8 cellular contexts compared by ENCODE assay signal in the genomic region with DNA sequence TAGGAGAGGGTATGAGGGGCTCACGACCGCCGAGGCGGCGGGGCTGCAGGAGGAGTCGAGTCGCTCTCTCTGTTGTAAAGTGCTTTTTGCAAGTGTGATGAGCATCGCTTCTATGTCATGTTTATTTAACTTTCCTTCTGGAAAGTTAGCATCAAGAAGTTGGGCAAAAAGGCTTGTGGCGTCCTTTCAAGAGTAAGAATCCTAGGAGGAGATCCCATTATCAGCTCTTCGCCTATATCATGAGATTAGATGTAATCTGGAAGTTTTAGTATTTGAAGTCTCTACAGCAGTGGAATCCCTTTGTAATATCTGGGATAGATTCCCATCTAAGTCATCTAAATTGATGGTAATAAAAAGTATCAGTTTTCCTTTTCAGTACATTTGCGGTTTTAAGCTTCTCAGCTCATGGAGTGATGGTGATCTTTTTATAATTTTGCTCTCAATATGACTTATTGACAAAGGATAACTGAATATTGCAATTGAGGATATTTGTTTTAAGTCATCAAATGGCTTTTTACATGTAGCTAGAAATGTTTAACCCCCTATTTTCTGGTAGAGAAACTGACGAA. TPM values are rescaled to one million over a fixed set of nuclear protein-coding genes. Genes with fewer than 3 reads are reported as not detected.
A peak's percentile ranks its signal among the peaks of the same experiment; 100 is the strongest.
DNase-seq lines count a peak whose midpoint lies in the region; ATAC-seq, FAIRE-seq and TF ChIP-seq lines count a peak whose summit lies in the region.

No MANE protein-coding gene starts in this region.

- WGBS in esophagus, 2 donors: 10 to 11% methylated on average over 12 of the region's 12 CpGs

- peak overlapping the region; percentile 77 for H2AFZ ChIP-seq in parathyroid adenoma

- H3K27me3 ChIP-seq in Panc1 (ENCODE audit: control insufficient read depth, insufficient read depth, low read length) (no peaks in the 10 kb centered on the region), esophagus (ENCODE audit: control insufficient read depth in 1 of 2, insufficient read depth in 2 of 2, low read length in 2 of 2) (no peaks in the 10 kb centered on the region), parathyroid adenoma (ENCODE audit: control insufficient read depth, insufficient read depth, low read length) (no peaks in the 10 kb centered on the region)

- H3K9me3 ChIP-seq in Panc1 (ENCODE audit: control insufficient read depth, insufficient read depth, low read depth, low read length) (no peaks in the 10 kb centered on the region), esophagus (ENCODE audit: control insufficient read depth in 2 of 2, insufficient read depth in 1 of 2, low read depth in 1 of 2, low read length in 1 of 2) (no peaks in the 10 kb centered on the region), parathyroid adenoma (ENCODE audit: control insufficient read depth, low read length) (no peaks in the 10 kb centered on the region)

- H3K4me3 ChIP-seq in Panc1 (ENCODE audit: low read depth in 2 of 2, low read length in 2 of 2) (peak overlapping the region; percentile 75 to 78), esophagus (ENCODE audit: low read depth in 1 of 2, low read length in 2 of 2) (peak overlapping the region; percentile 73 to 94), parathyroid adenoma (ENCODE audit: low read depth, low read length) (peak overlapping the region; percentile 69)

- in situ Hi-C loops in Panc1 (cut with HindIII; ENCODE audit: low pct_unique_long_range_greater_than_20kb, low sequenced_read_pairs): loop anchor here (25.0 kb wide), 1 partner anchor 92 kb away; no protein-coding TSS in a partner anchor

- peaks cover 3% of the 10 kb centered on the region; the same call in 1 of the 2 replicates for H3K36me3 ChIP-seq in Panc1 (ENCODE audit: control insufficient read depth, insufficient read depth, low read length)
- H3K36me3 ChIP-seq in esophagus (ENCODE audit: control insufficient read depth in 2 of 2, insufficient read depth in 2 of 2, low read length in 1 of 2): no peaks in the 10 kb centered on the region
- no peaks in the 10 kb centered on the region for H3K36me3 ChIP-seq in parathyroid adenoma (ENCODE audit: control insufficient read depth, insufficient read depth, low read length)

- POLR2A ChIA-PET in Panc1 (lab: Charles Lee): interaction anchor here (0.6 to 0.7 kb wide), 4 partner anchors 16 to 100 kb away, joined by 3 to 5 read pairs (median 3); no protein-coding TSS in a partner anchor

- no peak overlapping the region for H3K9ac ChIP-seq in parathyroid adenoma

- FAIRE-seq in RCC 7860 (lab: Jason Lieb, UNC): no peak

- BruUV-seq in Panc1 (replicated peaks; lab: Mats Ljungman, UMichigan): no TSS peak

- H3K4me1 ChIP-seq in Panc1 (ENCODE audit: control insufficient read depth, insufficient read depth, low read length): peaks cover 51% of the 10 kb centered on the region
- no peaks in the 10 kb centered on the region for H3K4me1 ChIP-seq in esophagus (ENCODE audit: control insufficient read depth in 2 of 2, insufficient read depth in 2 of 2, low read length in 1 of 2)
- H3K4me1 ChIP-seq in parathyroid adenoma: no peaks in the 10 kb centered on the region

- intact Hi-C loops in Panc1 (cut with micrococcal nuclease; ENCODE audit: unreplicated experiment): loop anchor here (5.0 kb wide), 2 partner anchors 47 to 153 kb away; no protein-coding TSS in a partner anchor

- CTCF ChIA-PET in Panc1 (lab: Charles Lee): interaction anchor here (0.7 to 0.9 kb wide), 2 partner anchors 131 to 287 kb away, joined by 3 read pairs; no protein-coding TSS in a partner anchor

- TF ChIP-seq CTCF in Panc1 (IDR thresholded peaks at IDR 0.05): no peak
- no peak for TF ChIP-seq CTCF in parathyroid adenoma (IDR thresholded peaks at IDR 0.05)

- DNase-seq in ELR (ENCODE audit: low read depth) (peak; percentile 25), Panc1 (ENCODE audit: low read depth, low spot score) (no peak), NCI-H1417 treated with DMSO at 0.1 percent for 48 hours (lab: John Stamatoyannopoulos, UW) (no peak), RCC 7860 (ENCODE audit: low spot score) (no peak), NCI-H345 (lab: John Stamatoyannopoulos, UW) (no peak), HPDE6-E6E7 (ENCODE audit: extremely low spot score) (no peak)

- H3K27ac ChIP-seq in Panc1 (ENCODE audit: low read length) (peak overlapping the region; percentile 98), esophagus (ENCODE audit: low read depth in 2 of 2, low read length in 1 of 2) (peak overlapping the region; percentile 88 to 90), parathyroid adenoma (peak overlapping the region; percentile 76)

- ATAC-seq in Panc1: no peak

- H3K79me2 ChIP-seq in parathyroid adenoma: peaks cover 10% of the 10 kb centered on the region

- H3K4me2 ChIP-seq in parathyroid adenoma (ENCODE audit: low read length): peak overlapping the region; percentile 92

RNA-seq across cellular contexts. Expression of gene GALNT7, which starts 1.7 kb away (rescaled TPM):
- total RNA-seq in Panc1 (2021; ENCODE audit: unreplicated experiment): 156 TPM
- 83.0 TPM for polyA plus RNA-seq in Panc1 (2012; ENCODE audit: insufficient read length)
- polyA plus RNA-seq in esophagus: 10 to 100 TPM; 13.6 to 15.1 TPM
